ENCODE assay signal across 11 cellular contexts in the genomic region with DNA sequence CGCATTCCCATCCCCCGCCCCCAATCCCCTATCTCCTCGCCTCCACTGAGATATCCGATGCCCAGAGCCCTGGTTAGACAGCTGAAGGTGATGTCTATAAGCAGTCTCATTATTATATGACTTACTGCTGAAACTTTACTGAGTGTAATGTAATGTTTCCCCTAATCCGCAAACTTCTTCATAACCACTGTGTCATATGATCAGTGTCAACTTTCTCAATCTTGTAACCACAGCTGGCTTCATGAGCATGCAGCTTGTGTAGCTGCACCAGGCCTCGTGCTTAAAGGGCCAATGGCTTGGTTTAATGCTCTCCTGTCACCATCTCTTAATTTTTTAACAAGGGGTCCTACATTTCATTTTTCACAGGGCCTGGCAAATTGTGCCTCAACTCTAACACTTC. TPM values are rescaled to one million over a fixed set of nuclear protein-coding genes. Genes with fewer than 3 reads are reported as not detected.
DNase-seq lines count a peak whose midpoint lies in the region; ATAC-seq and TF ChIP-seq lines count a peak whose summit lies in the region.
"Had no signal": no experiment of that assay in that cellular context is flagged by ENCODE, and none has a peak within 500 bp of the region (broad histone marks: within the 10 kb centered on the region; RNA-seq: fewer than 3 reads in every experiment).

No MANE protein-coding gene starts in this region.

- H3K4me1 Mint-ChIP-seq in activated T-helper 2 cell treated with anti-CD3 and anti-CD28 coated beads, Interferon-gamma antibody, Interleukin-2, Interleukin-4, amounts not matched to agents 10 μg/mL and 5 μg/mL and 100 μg/mL, durations not matched to agents 14 hours and 24 hours and 36 hours (ENCODE audit: low read depth) = peaks cover 16% of the 10 kb centered on the region
- peaks cover 24% of the 10 kb centered on the region for H3K4me1 Mint-ChIP-seq in neural crest cell

- H3K4me3 Mint-ChIP-seq in activated T-helper 2 cell treated with anti-CD3 and anti-CD28 coated beads, Interferon-gamma antibody, Interleukin-2, Interleukin-4, amounts not matched to agents 10 μg/mL and 5 μg/mL and 100 μg/mL, durations not matched to agents 14 hours and 24 hours and 36 hours (ENCODE audit: low read depth) = no peak overlapping the region
- no peak overlapping the region for H3K4me3 Mint-ChIP-seq in neural crest cell
- H3K4me3 Mint-ChIP-seq: T-cell had no signal

- intact Hi-C loops in activated T-helper 2 cell treated with anti-CD3 and anti-CD28 coated beads, Interferon-gamma antibody, Interleukin-2, Interleukin-4, amounts not matched to agents 10 μg/mL and 5 μg/mL and 100 μg/mL, durations not matched to agents 14 hours and 24 hours and 36 hours (cut with micrococcal nuclease) = no loop called here

- no peaks in the 10 kb centered on the region for H3K9me3 Mint-ChIP-seq in activated T-helper 2 cell treated with anti-CD3 and anti-CD28 coated beads, Interferon-gamma antibody, Interleukin-2, Interleukin-4, amounts not matched to agents 10 μg/mL and 5 μg/mL and 100 μg/mL, durations not matched to agents 14 hours and 24 hours and 36 hours
- no peaks in the 10 kb centered on the region for H3K9me3 Mint-ChIP-seq in neural crest cell
- H3K9me3 Mint-ChIP-seq: T-cell had no signal

- no peak for TF ChIP-seq CTCF in HL-60 (IDR thresholded peaks at IDR 0.05; ENCODE audit: insufficient read depth, low read length)
- no peak for TF ChIP-seq CTCF in neural crest cell (conservative IDR thresholded peaks at IDR 0.05)

- peak overlapping the region; percentile 60 for H3K27ac ChIP-seq in HL-60 (replicated peaks)

- H3K4me3 ChIP-seq in HL-60 (replicated peaks; ENCODE audit: insufficient read depth, low read length) = no peak overlapping the region
- H3K4me3 ChIP-seq: heart right ventricle had no signal

- H3K36me3 Mint-ChIP-seq in activated T-helper 2 cell treated with anti-CD3 and anti-CD28 coated beads, Interferon-gamma antibody, Interleukin-2, Interleukin-4, amounts not matched to agents 10 μg/mL and 5 μg/mL and 100 μg/mL, durations not matched to agents 14 hours and 24 hours and 36 hours (ENCODE audit: low read depth) = no peaks in the 10 kb centered on the region
- H3K36me3 Mint-ChIP-seq in neural crest cell (ENCODE audit: low read depth) = peaks cover 3% of the 10 kb centered on the region
- H3K36me3 Mint-ChIP-seq: T-cell had no signal

- peak; percentile 63 for ATAC-seq in GM18520 (IDR thresholded peaks at IDR 0.05; ENCODE audit: unreplicated experiment)
- no peak for ATAC-seq in HG02623 (IDR thresholded peaks at IDR 0.05; ENCODE audit: unreplicated experiment)

- H3K27me3 Mint-ChIP-seq in activated T-helper 2 cell treated with anti-CD3 and anti-CD28 coated beads, Interferon-gamma antibody, Interleukin-2, Interleukin-4, amounts not matched to agents 10 μg/mL and 5 μg/mL and 100 μg/mL, durations not matched to agents 14 hours and 24 hours and 36 hours (ENCODE audit: low read depth) = no peaks in the 10 kb centered on the region
- no peaks in the 10 kb centered on the region for H3K27me3 Mint-ChIP-seq in neural crest cell (ENCODE audit: low read depth)
- H3K27me3 Mint-ChIP-seq: T-cell had no signal

- H3K27ac Mint-ChIP-seq in activated T-helper 2 cell treated with anti-CD3 and anti-CD28 coated beads, Interferon-gamma antibody, Interleukin-2, Interleukin-4, amounts not matched to agents 10 μg/mL and 5 μg/mL and 100 μg/mL, durations not matched to agents 14 hours and 24 hours and 36 hours = peak overlapping the region; percentile 39
- peak overlapping the region; percentile 32 for H3K27ac Mint-ChIP-seq in neural crest cell (ENCODE audit: unreplicated experiment)
- H3K27ac Mint-ChIP-seq: T-cell had no signal

- no peaks in the 10 kb centered on the region for H3K27me3 ChIP-seq in HL-60 (ENCODE audit: insufficient read depth, poor library complexity, severe bottlenecking)
- H3K27me3 ChIP-seq: heart right ventricle had no signal

- peak in 1 of 2 experiments; percentile 86 for DNase-seq in HL-60 (ENCODE audit: low read depth in 1 of 2, low spot score in 1 of 2)
- no peak for DNase-seq in activated T-helper 2 cell treated with anti-CD3 and anti-CD28 coated beads, Interferon-gamma antibody, Interleukin-2, Interleukin-4, amounts not matched to agents 10 μg/mL and 5 μg/mL and 100 μg/mL, durations not matched to agents 14 hours and 24 hours and 36 hours (ENCODE audit: low spot score)
- no peak for DNase-seq in neural crest cell (ENCODE audit: low read depth, low spot score)
- no peak for DNase-seq in NCI-H1105 (lab: John Stamatoyannopoulos, UW)
- no peak for DNase-seq in nucleus accumbens (lab: John Stamatoyannopoulos, UW)
- DNase-seq: heart right ventricle, NCI-H146, T-cell had no signal

RNA-seq across cellular contexts. Expression of a gene that starts 8.1 kb away (rescaled TPM):
- not detected in 2 replicates for total RNA-seq in activated T-helper 2 cell treated with anti-CD3 and anti-CD28 coated beads, Interferon-gamma antibody, Interleukin-2, Interleukin-4, amounts not matched to agents 10 μg/mL and 5 μg/mL and 100 μg/mL, durations not matched to agents 14 hours and 24 hours and 36 hours
- total RNA-seq in neural crest cell = not detected in 2 replicates
- total RNA-seq: osteoblast, T-cell had no signal

RNA-seq across cellular contexts. Expression of a gene that starts 53.9 kb away (rescaled TPM):
- total RNA-seq in activated T-helper 2 cell treated with anti-CD3 and anti-CD28 coated beads, Interferon-gamma antibody, Interleukin-2, Interleukin-4, amounts not matched to agents 10 μg/mL and 5 μg/mL and 100 μg/mL, durations not matched to agents 14 hours and 24 hours and 36 hours = 120 and 122 TPM in 2 replicates
- 358 TPM in 2 replicates for total RNA-seq in neural crest cell
